In genomic region chr21:46324390-46325072, GRCh38 we compare ENCODE assay signal across 1 cellular context.
TF ChIP-seq lines count a peak whose summit lies in the region.

No MANE protein-coding gene starts in this region.

TF ChIP-seq in K562, 482 proteins besides CTCF, POLR2A, EP300 and RAD21 (continued from another document and continues in another):
- TF ChIP-seq, protein P1, sequence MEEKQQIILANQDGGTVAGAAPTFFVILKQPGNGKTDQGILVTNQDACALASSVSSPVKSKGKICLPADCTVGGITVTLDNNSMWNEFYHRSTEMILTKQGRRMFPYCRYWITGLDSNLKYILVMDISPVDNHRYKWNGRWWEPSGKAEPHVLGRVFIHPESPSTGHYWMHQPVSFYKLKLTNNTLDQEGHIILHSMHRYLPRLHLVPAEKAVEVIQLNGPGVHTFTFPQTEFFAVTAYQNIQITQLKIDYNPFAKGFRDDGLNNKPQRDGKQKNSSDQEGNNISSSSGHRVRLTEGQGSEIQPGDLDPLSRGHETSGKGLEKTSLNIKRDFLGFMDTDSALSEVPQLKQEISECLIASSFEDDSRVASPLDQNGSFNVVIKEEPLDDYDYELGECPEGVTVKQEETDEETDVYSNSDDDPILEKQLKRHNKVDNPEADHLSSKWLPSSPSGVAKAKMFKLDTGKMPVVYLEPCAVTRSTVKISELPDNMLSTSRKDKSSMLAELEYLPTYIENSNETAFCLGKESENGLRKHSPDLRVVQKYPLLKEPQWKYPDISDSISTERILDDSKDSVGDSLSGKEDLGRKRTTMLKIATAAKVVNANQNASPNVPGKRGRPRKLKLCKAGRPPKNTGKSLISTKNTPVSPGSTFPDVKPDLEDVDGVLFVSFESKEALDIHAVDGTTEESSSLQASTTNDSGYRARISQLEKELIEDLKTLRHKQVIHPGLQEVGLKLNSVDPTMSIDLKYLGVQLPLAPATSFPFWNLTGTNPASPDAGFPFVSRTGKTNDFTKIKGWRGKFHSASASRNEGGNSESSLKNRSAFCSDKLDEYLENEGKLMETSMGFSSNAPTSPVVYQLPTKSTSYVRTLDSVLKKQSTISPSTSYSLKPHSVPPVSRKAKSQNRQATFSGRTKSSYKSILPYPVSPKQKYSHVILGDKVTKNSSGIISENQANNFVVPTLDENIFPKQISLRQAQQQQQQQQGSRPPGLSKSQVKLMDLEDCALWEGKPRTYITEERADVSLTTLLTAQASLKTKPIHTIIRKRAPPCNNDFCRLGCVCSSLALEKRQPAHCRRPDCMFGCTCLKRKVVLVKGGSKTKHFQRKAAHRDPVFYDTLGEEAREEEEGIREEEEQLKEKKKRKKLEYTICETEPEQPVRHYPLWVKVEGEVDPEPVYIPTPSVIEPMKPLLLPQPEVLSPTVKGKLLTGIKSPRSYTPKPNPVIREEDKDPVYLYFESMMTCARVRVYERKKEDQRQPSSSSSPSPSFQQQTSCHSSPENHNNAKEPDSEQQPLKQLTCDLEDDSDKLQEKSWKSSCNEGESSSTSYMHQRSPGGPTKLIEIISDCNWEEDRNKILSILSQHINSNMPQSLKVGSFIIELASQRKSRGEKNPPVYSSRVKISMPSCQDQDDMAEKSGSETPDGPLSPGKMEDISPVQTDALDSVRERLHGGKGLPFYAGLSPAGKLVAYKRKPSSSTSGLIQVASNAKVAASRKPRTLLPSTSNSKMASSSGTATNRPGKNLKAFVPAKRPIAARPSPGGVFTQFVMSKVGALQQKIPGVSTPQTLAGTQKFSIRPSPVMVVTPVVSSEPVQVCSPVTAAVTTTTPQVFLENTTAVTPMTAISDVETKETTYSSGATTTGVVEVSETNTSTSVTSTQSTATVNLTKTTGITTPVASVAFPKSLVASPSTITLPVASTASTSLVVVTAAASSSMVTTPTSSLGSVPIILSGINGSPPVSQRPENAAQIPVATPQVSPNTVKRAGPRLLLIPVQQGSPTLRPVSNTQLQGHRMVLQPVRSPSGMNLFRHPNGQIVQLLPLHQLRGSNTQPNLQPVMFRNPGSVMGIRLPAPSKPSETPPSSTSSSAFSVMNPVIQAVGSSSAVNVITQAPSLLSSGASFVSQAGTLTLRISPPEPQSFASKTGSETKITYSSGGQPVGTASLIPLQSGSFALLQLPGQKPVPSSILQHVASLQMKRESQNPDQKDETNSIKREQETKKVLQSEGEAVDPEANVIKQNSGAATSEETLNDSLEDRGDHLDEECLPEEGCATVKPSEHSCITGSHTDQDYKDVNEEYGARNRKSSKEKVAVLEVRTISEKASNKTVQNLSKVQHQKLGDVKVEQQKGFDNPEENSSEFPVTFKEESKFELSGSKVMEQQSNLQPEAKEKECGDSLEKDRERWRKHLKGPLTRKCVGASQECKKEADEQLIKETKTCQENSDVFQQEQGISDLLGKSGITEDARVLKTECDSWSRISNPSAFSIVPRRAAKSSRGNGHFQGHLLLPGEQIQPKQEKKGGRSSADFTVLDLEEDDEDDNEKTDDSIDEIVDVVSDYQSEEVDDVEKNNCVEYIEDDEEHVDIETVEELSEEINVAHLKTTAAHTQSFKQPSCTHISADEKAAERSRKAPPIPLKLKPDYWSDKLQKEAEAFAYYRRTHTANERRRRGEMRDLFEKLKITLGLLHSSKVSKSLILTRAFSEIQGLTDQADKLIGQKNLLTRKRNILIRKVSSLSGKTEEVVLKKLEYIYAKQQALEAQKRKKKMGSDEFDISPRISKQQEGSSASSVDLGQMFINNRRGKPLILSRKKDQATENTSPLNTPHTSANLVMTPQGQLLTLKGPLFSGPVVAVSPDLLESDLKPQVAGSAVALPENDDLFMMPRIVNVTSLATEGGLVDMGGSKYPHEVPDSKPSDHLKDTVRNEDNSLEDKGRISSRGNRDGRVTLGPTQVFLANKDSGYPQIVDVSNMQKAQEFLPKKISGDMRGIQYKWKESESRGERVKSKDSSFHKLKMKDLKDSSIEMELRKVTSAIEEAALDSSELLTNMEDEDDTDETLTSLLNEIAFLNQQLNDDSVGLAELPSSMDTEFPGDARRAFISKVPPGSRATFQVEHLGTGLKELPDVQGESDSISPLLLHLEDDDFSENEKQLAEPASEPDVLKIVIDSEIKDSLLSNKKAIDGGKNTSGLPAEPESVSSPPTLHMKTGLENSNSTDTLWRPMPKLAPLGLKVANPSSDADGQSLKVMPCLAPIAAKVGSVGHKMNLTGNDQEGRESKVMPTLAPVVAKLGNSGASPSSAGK (IDR thresholded peaks at IDR 0.05) = no peak
- TF ChIP-seq, protein P2, sequence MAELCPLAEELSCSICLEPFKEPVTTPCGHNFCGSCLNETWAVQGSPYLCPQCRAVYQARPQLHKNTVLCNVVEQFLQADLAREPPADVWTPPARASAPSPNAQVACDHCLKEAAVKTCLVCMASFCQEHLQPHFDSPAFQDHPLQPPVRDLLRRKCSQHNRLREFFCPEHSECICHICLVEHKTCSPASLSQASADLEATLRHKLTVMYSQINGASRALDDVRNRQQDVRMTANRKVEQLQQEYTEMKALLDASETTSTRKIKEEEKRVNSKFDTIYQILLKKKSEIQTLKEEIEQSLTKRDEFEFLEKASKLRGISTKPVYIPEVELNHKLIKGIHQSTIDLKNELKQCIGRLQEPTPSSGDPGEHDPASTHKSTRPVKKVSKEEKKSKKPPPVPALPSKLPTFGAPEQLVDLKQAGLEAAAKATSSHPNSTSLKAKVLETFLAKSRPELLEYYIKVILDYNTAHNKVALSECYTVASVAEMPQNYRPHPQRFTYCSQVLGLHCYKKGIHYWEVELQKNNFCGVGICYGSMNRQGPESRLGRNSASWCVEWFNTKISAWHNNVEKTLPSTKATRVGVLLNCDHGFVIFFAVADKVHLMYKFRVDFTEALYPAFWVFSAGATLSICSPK (IDR thresholded peaks at IDR 0.05; ENCODE audit: borderline replicate concordance) = no peak
- no peak for TF ChIP-seq SRSF3 (IDR thresholded peaks at IDR 0.05; ENCODE audit: insufficient read depth, low read length)
- TF ChIP-seq TARDBP (IDR thresholded peaks at IDR 0.05) = 0 out of 2 replicates have a peak, but pooled peaks have one; percentile 17
- TF ChIP-seq, protein P3, sequence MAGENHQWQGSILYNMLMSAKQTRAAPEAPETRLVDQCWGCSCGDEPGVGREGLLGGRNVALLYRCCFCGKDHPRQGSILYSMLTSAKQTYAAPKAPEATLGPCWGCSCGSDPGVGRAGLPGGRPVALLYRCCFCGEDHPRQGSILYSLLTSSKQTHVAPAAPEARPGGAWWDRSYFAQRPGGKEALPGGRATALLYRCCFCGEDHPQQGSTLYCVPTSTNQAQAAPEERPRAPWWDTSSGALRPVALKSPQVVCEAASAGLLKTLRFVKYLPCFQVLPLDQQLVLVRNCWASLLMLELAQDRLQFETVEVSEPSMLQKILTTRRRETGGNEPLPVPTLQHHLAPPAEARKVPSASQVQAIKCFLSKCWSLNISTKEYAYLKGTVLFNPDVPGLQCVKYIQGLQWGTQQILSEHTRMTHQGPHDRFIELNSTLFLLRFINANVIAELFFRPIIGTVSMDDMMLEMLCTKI (IDR thresholded peaks at IDR 0.05; ENCODE audit: partially characterized antibody) = no peak
- no peak for TF ChIP-seq KDM4B (IDR thresholded peaks at IDR 0.05; ENCODE audit: borderline replicate concordance in 2 of 2, low read depth in 1 of 2)
- no peak for TF ChIP-seq ZNF280A (IDR thresholded peaks at IDR 0.05; ENCODE audit: low read depth, partially characterized antibody)
- TF ChIP-seq PRPF4 (IDR thresholded peaks at IDR 0.05; ENCODE audit: insufficient read depth, low read depth, low read length, poor library complexity, severe bottlenecking) = no peak
- no peak for TF ChIP-seq MYNN (IDR thresholded peaks at IDR 0.05)
- no peak for TF ChIP-seq MYNN (CRISPR knock-in tag; IDR thresholded peaks at IDR 0.05)
- TF ChIP-seq SRF (CRISPR knock-in tag; IDR thresholded peaks at IDR 0.05) = no peak
- TF ChIP-seq MTF1 (CRISPR knock-in tag; IDR thresholded peaks at IDR 0.05; ENCODE audit: borderline replicate concordance) = no peak
- no peak for TF ChIP-seq CAMTA2 (CRISPR knock-in tag; conservative IDR thresholded peaks at IDR 0.05)
- TF ChIP-seq, protein P4, sequence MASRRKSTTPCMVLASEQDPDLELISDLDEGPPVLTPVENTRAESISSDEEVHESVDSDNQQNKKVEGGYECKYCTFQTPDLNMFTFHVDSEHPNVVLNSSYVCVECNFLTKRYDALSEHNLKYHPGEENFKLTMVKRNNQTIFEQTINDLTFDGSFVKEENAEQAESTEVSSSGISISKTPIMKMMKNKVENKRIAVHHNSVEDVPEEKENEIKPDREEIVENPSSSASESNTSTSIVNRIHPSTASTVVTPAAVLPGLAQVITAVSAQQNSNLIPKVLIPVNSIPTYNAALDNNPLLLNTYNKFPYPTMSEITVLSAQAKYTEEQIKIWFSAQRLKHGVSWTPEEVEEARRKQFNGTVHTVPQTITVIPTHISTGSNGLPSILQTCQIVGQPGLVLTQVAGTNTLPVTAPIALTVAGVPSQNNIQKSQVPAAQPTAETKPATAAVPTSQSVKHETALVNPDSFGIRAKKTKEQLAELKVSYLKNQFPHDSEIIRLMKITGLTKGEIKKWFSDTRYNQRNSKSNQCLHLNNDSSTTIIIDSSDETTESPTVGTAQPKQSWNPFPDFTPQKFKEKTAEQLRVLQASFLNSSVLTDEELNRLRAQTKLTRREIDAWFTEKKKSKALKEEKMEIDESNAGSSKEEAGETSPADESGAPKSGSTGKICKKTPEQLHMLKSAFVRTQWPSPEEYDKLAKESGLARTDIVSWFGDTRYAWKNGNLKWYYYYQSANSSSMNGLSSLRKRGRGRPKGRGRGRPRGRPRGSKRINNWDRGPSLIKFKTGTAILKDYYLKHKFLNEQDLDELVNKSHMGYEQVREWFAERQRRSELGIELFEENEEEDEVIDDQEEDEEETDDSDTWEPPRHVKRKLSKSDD (conservative IDR thresholded peaks at IDR 0.05; ENCODE audit: low read length) = no peak
- no peak for TF ChIP-seq ZNF77 (CRISPR knock-in tag; IDR thresholded peaks at IDR 0.05)
- TF ChIP-seq ZNF280B (CRISPR knock-in tag; IDR thresholded peaks at IDR 0.05) = no peak
- no peak for TF ChIP-seq ZNF707 (CRISPR knock-in tag; conservative IDR thresholded peaks at IDR 0.05)
- TF ChIP-seq CREM (IDR thresholded peaks at IDR 0.05; ENCODE audit: low read depth) = peak; percentile 35; the same call in 1 of the 2 replicates
- no peak for TF ChIP-seq ZNF140 (CRISPR knock-in tag; IDR thresholded peaks at IDR 0.05)
- TF ChIP-seq MEIS2 (IDR thresholded peaks at IDR 0.05; ENCODE audit: partially characterized antibody) = no peak
- TF ChIP-seq, protein P5, sequence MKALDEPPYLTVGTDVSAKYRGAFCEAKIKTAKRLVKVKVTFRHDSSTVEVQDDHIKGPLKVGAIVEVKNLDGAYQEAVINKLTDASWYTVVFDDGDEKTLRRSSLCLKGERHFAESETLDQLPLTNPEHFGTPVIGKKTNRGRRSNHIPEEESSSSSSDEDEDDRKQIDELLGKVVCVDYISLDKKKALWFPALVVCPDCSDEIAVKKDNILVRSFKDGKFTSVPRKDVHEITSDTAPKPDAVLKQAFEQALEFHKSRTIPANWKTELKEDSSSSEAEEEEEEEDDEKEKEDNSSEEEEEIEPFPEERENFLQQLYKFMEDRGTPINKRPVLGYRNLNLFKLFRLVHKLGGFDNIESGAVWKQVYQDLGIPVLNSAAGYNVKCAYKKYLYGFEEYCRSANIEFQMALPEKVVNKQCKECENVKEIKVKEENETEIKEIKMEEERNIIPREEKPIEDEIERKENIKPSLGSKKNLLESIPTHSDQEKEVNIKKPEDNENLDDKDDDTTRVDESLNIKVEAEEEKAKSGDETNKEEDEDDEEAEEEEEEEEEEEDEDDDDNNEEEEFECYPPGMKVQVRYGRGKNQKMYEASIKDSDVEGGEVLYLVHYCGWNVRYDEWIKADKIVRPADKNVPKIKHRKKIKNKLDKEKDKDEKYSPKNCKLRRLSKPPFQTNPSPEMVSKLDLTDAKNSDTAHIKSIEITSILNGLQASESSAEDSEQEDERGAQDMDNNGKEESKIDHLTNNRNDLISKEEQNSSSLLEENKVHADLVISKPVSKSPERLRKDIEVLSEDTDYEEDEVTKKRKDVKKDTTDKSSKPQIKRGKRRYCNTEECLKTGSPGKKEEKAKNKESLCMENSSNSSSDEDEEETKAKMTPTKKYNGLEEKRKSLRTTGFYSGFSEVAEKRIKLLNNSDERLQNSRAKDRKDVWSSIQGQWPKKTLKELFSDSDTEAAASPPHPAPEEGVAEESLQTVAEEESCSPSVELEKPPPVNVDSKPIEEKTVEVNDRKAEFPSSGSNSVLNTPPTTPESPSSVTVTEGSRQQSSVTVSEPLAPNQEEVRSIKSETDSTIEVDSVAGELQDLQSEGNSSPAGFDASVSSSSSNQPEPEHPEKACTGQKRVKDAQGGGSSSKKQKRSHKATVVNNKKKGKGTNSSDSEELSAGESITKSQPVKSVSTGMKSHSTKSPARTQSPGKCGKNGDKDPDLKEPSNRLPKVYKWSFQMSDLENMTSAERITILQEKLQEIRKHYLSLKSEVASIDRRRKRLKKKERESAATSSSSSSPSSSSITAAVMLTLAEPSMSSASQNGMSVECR (CRISPR knock-in tag; IDR thresholded peaks at IDR 0.05) = peak; percentile 45
- no peak for TF ChIP-seq ZNF584 (CRISPR knock-in tag; IDR thresholded peaks at IDR 0.05; ENCODE audit: low read depth)
- no peak for TF ChIP-seq ZFP91 (CRISPR knock-in tag; IDR thresholded peaks at IDR 0.05)
- no peak for TF ChIP-seq NR2C2 (CRISPR knock-in tag; IDR thresholded peaks at IDR 0.05)
- TF ChIP-seq NR2C2 (tag; IDR thresholded peaks at IDR 0.05) = no peak
